29 cellular contexts compared by ENCODE assay signal in genomic region chr1:245306020-245306419, GRCh38.
"Had no signal": no experiment of that assay in that cellular context is flagged by ENCODE, and none has a peak within 500 bp of the region (broad histone marks: within the 10 kb centered on the region; RNA-seq: fewer than 3 reads in every experiment).

No MANE protein-coding gene starts in this region.

- H3K9me3 Mint-ChIP-seq: dendritic cell treated with granulocyte-macrophage colony-stimulating factor and Interleukin-4, amounts not matched to agents 40 ng/mL and 50 ng/mL, for 4 days; effector memory CD8-positive, alpha-beta T cell had no signal

- H3K4me1 ChIP-seq: colonic mucosa, foreskin keratinocyte had no signal

- H3K4me3 Mint-ChIP-seq: dendritic cell treated with granulocyte-macrophage colony-stimulating factor and Interleukin-4, amounts not matched to agents 40 ng/mL and 50 ng/mL, for 4 days; effector memory CD8-positive, alpha-beta T cell; endodermal cell had no signal

- H3K27ac ChIP-seq: colonic mucosa, coronary artery, dorsolateral prefrontal cortex, epithelial cell of prostate, esophagus muscularis mucosa, esophagus squamous epithelium, foreskin keratinocyte, gastroesophageal sphincter, heart left ventricle, heart right ventricle had no signal

- DNase-seq: colonic mucosa; cortex of kidney; dermis blood vessel endothelial cell; dorsolateral prefrontal cortex; effector CD4-positive, alpha-beta T cell; effector CD8-positive, alpha-beta T cell; effector memory CD4-positive, alpha-beta T cell; effector memory CD8-positive, alpha-beta T cell; endodermal cell; erythroblast; esophagus squamous epithelium; foreskin fibroblast; foreskin keratinocyte; foreskin melanocyte; gastrocnemius medialis; glutamatergic neuron; head of caudate nucleus; heart left ventricle; heart right ventricle had no signal

- H3K36me3 ChIP-seq: colonic mucosa, esophagus muscularis mucosa, esophagus squamous epithelium, gastrocnemius medialis, gastroesophageal sphincter, heart left ventricle, heart right ventricle had no signal

- H3K27ac Mint-ChIP-seq: dendritic cell treated with granulocyte-macrophage colony-stimulating factor and Interleukin-4, amounts not matched to agents 40 ng/mL and 50 ng/mL, for 4 days; effector memory CD8-positive, alpha-beta T cell; endodermal cell had no signal

- H3K4me3 ChIP-seq: colonic mucosa, coronary artery, dorsolateral prefrontal cortex, esophagus muscularis mucosa, esophagus squamous epithelium, gastrocnemius medialis, gastroesophageal sphincter, heart left ventricle, heart right ventricle had no signal

- ATAC-seq: effector memory CD8-positive, alpha-beta T cell; esophagus mucosa; foreskin keratinocyte; gastroesophageal sphincter; heart left ventricle had no signal

- H3K27me3 ChIP-seq: colonic mucosa, esophagus muscularis mucosa, esophagus squamous epithelium, foreskin keratinocyte, gastrocnemius medialis, gastroesophageal sphincter had no signal

- H3K9me3 ChIP-seq: colonic mucosa, esophagus muscularis mucosa, esophagus squamous epithelium, gastrocnemius medialis, gastroesophageal sphincter, heart left ventricle had no signal

- FAIRE-seq: colon, endometrium, endothelial cell of umbilical vein, frontal cortex had no signal
